ENCODE assay signal across 1 cellular context in the genomic region with DNA sequence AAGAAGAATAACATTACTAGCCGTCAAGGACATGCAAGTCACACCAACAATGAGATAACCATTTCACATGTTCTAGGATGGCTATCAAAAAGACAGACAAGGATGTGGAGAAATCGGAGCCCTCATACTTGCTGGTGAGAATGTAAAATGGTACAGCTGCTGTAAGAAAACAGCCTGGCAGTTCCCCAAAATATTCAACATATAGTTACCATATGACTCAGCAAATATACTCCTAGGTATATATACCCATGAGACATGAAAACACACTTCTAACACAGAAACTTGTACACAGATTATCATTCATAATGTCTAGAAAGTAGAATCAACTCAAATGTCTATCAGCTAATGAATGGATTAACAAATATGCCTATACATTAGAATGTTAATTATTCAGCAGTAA.
TF ChIP-seq lines count a peak whose summit lies in the region.

No MANE protein-coding gene starts in this region.

TF ChIP-seq in K562, 482 proteins besides CTCF, POLR2A, EP300 and RAD21 (continued from another document):
- TF ChIP-seq, protein P1, sequence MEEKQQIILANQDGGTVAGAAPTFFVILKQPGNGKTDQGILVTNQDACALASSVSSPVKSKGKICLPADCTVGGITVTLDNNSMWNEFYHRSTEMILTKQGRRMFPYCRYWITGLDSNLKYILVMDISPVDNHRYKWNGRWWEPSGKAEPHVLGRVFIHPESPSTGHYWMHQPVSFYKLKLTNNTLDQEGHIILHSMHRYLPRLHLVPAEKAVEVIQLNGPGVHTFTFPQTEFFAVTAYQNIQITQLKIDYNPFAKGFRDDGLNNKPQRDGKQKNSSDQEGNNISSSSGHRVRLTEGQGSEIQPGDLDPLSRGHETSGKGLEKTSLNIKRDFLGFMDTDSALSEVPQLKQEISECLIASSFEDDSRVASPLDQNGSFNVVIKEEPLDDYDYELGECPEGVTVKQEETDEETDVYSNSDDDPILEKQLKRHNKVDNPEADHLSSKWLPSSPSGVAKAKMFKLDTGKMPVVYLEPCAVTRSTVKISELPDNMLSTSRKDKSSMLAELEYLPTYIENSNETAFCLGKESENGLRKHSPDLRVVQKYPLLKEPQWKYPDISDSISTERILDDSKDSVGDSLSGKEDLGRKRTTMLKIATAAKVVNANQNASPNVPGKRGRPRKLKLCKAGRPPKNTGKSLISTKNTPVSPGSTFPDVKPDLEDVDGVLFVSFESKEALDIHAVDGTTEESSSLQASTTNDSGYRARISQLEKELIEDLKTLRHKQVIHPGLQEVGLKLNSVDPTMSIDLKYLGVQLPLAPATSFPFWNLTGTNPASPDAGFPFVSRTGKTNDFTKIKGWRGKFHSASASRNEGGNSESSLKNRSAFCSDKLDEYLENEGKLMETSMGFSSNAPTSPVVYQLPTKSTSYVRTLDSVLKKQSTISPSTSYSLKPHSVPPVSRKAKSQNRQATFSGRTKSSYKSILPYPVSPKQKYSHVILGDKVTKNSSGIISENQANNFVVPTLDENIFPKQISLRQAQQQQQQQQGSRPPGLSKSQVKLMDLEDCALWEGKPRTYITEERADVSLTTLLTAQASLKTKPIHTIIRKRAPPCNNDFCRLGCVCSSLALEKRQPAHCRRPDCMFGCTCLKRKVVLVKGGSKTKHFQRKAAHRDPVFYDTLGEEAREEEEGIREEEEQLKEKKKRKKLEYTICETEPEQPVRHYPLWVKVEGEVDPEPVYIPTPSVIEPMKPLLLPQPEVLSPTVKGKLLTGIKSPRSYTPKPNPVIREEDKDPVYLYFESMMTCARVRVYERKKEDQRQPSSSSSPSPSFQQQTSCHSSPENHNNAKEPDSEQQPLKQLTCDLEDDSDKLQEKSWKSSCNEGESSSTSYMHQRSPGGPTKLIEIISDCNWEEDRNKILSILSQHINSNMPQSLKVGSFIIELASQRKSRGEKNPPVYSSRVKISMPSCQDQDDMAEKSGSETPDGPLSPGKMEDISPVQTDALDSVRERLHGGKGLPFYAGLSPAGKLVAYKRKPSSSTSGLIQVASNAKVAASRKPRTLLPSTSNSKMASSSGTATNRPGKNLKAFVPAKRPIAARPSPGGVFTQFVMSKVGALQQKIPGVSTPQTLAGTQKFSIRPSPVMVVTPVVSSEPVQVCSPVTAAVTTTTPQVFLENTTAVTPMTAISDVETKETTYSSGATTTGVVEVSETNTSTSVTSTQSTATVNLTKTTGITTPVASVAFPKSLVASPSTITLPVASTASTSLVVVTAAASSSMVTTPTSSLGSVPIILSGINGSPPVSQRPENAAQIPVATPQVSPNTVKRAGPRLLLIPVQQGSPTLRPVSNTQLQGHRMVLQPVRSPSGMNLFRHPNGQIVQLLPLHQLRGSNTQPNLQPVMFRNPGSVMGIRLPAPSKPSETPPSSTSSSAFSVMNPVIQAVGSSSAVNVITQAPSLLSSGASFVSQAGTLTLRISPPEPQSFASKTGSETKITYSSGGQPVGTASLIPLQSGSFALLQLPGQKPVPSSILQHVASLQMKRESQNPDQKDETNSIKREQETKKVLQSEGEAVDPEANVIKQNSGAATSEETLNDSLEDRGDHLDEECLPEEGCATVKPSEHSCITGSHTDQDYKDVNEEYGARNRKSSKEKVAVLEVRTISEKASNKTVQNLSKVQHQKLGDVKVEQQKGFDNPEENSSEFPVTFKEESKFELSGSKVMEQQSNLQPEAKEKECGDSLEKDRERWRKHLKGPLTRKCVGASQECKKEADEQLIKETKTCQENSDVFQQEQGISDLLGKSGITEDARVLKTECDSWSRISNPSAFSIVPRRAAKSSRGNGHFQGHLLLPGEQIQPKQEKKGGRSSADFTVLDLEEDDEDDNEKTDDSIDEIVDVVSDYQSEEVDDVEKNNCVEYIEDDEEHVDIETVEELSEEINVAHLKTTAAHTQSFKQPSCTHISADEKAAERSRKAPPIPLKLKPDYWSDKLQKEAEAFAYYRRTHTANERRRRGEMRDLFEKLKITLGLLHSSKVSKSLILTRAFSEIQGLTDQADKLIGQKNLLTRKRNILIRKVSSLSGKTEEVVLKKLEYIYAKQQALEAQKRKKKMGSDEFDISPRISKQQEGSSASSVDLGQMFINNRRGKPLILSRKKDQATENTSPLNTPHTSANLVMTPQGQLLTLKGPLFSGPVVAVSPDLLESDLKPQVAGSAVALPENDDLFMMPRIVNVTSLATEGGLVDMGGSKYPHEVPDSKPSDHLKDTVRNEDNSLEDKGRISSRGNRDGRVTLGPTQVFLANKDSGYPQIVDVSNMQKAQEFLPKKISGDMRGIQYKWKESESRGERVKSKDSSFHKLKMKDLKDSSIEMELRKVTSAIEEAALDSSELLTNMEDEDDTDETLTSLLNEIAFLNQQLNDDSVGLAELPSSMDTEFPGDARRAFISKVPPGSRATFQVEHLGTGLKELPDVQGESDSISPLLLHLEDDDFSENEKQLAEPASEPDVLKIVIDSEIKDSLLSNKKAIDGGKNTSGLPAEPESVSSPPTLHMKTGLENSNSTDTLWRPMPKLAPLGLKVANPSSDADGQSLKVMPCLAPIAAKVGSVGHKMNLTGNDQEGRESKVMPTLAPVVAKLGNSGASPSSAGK (IDR thresholded peaks at IDR 0.05) = no peak
- TF ChIP-seq MAFF (IDR thresholded peaks at IDR 0.05; ENCODE audit: low read length) (peak; percentile 76; the same call in 1 of the 2 replicates), NFE2L1 (tag; IDR thresholded peaks at IDR 0.05; ENCODE audit: borderline replicate concordance, low read depth) (peak; percentile 72; the same call in 1 of the 2 replicates), KHSRP (IDR thresholded peaks at IDR 0.05) (no peak)
TF ChIP-seq in K562: peak in this region for 8.
